17 cellular contexts compared by ENCODE assay signal in genomic region chr3:147651107-147651506, GRCh38.
DNase-seq lines count a peak whose midpoint lies in the region; ATAC-seq and TF ChIP-seq lines count a peak whose summit lies in the region.
"Had no signal": no experiment of that assay in that cellular context is flagged by ENCODE, and none has a peak within 500 bp of the region (broad histone marks: within the 10 kb centered on the region; RNA-seq: fewer than 3 reads in every experiment).

No MANE protein-coding gene starts in this region.

- POLR2A ChIA-PET in PC-3 (lab: Charles Lee; ENCODE audit: unreplicated experiment): no interaction called here

- intact Hi-C loops in PC-3 (cut with micrococcal nuclease): no loop called here

- no peak for ATAC-seq in PC-3
- no peak for ATAC-seq in GM18868 (IDR thresholded peaks at IDR 0.05; ENCODE audit: unreplicated experiment)
- ATAC-seq: activated CD8-positive, alpha-beta T cell treated with anti-CD3 and anti-CD28 coated beads, Interleukin-2, amount 10 ng/mL, durations not matched to agents 7 days and 5 days; esophagus mucosa had no signal

- no TSS peak for BruUV-seq in PC-3 (replicated peaks; lab: Mats Ljungman, UMichigan)

- no peaks in the 10 kb centered on the region for H3F3A ChIP-seq in PC-3 (ENCODE audit: low read length, unreplicated experiment)

- TF ChIP-seq CTCF in PC-3 (conservative IDR thresholded peaks at IDR 0.05; ENCODE audit: low read depth, low read length) (no peak), cardiac fibroblast (IDR thresholded peaks at IDR 0.05; ENCODE audit: low read depth, low read length) (no peak)

- H3K9me3 ChIP-seq in PC-3 (ENCODE audit: low read length): no peaks in the 10 kb centered on the region

- no peaks in the 10 kb centered on the region for H3K36me3 ChIP-seq in PC-3 (ENCODE audit: low read depth, low read length)

- H3K27me3 ChIP-seq in PC-3 (ENCODE audit: low read length): no peaks in the 10 kb centered on the region

- no peak overlapping the region for H2AFZ ChIP-seq in PC-3 (ENCODE audit: low read length)

- H3K79me2 ChIP-seq in PC-3 (ENCODE audit: low read length): no peaks in the 10 kb centered on the region

- H3K4me2 ChIP-seq in PC-3 (ENCODE audit: low read length): no peak overlapping the region

- no peaks in the 10 kb centered on the region for H4K20me1 ChIP-seq in PC-3 (ENCODE audit: low read length)

- H3K9ac ChIP-seq in PC-3 (ENCODE audit: low read length): no peak overlapping the region

- CTCF ChIA-PET in PC-3 (lab: Charles Lee): no interaction called here

- no peaks in the 10 kb centered on the region for H3K9me2 ChIP-seq in PC-3 (replicated peaks; ENCODE audit: low read length)

- DNase-seq in EH (ENCODE audit: low read depth) (peak; percentile 49), PC-3 (peak; percentile 13), cardiac fibroblast (ENCODE audit: low read depth in 2 of 2) (peak; percentile 9 to 14), myocyte (ENCODE audit: low read depth) (peak; percentile 73), NCI-H146 (lab: John Stamatoyannopoulos, UW) (no peak), NCI-H526 (lab: John Stamatoyannopoulos, UW) (no peak)
- DNase-seq in activated effector memory CD4-positive, alpha-beta T cell treated with anti-CD3 and anti-CD28 coated beads, Interleukin-2, amount 50 U/mL, for 16 hours: no peak
- DNase-seq: activated B cell treated with CpG ODN at 0.5 μM for 24 hours; activated CD8-positive, alpha-beta T cell treated with anti-CD3 and anti-CD28 coated beads, Interleukin-2, amount 10 ng/mL, durations not matched to agents 7 days and 5 days; activated T-cell treated with anti-CD3 and anti-CD28 coated beads, Interleukin-2, amount 50 U/mL, for 48 hours; GOT3; KG1; NCI-H1105; NCI-H82 had no signal

- H3K4me1 ChIP-seq in PC-3 (ENCODE audit: insufficient read depth, low read length): no peaks in the 10 kb centered on the region

- H3K27ac ChIP-seq in PC-3 (ENCODE audit: low read length): no peak overlapping the region
- H3K27ac ChIP-seq: RWPE1 had no signal

- no peak overlapping the region for H3K4me3 ChIP-seq in PC-3 (ENCODE audit: low read length)
- H3K4me3 ChIP-seq in cardiac fibroblast (replicated peaks in 1 of 2; ENCODE audit: low read depth in 2 of 2, low read length in 2 of 2): no peak overlapping the region

Comparison
In these comparisons a context has a peak if more than half of its experiments do, and no peak if none do; other contexts are left out.
1. DNase-seq: peak in EH (single experiment), PC-3 (single experiment), cardiac fibroblast (2 of 2) and myocyte (single experiment); none in NCI-H146 (single experiment), NCI-H526 (0 of 2) and activated effector memory CD4-positive, alpha-beta T cell treated with anti-CD3 and anti-CD28 coated beads, Interleukin-2, amount 50 U/mL, for 16 hours (single experiment).